17 cellular contexts compared by ENCODE assay signal in genomic region chr6:3778701-3779573, GRCh38.
"Had no signal": no experiment of that assay in that cellular context is flagged by ENCODE, and none has a peak within 500 bp of the region (broad histone marks: within the 10 kb centered on the region; RNA-seq: fewer than 3 reads in every experiment).

No MANE protein-coding gene starts in this region.

- H3K4me3 ChIP-seq: esophagus muscularis mucosa, hepatocyte, lung, prostate gland, right lobe of liver, thoracic aorta, transverse colon had no signal

- H3K9me3 ChIP-seq: esophagus muscularis mucosa, prostate gland, right lobe of liver, thoracic aorta, transverse colon had no signal

- DNase-seq: foreskin fibroblast; left colon; left ventricle myocardium superior; mesendoderm; naive B cell; right lobe of liver; stimulated activated CD4-positive, alpha-beta T cell treated with anti-CD3 and anti-CD28 coated beads, Interleukin-15, amount 100 ng/mL, for 24 hours; stimulated activated CD4-positive, alpha-beta T cell treated with anti-CD3 and anti-CD28 coated beads, Interleukin-1b, Interleukin-23, amount 100 ng/mL, for 48 hours; stimulated activated CD4-positive, alpha-beta T cell treated with anti-CD3 and anti-CD28 coated beads, Interleukin-4, amount 100 ng/mL, for 24 hours; stimulated activated naive CD8-positive, alpha-beta T cell treated with anti-CD3 and anti-CD28 coated beads, Interleukin-15, amount 100 ng/mL, for 72 hours; transverse colon had no signal

- H3K27ac ChIP-seq: esophagus muscularis mucosa, hepatocyte, parathyroid adenoma, prostate gland, right lobe of liver, thoracic aorta, transverse colon had no signal

- H3K9ac ChIP-seq: parathyroid adenoma had no signal

- H3K4me1 ChIP-seq: prostate gland, transverse colon had no signal

- H3K27me3 ChIP-seq: esophagus muscularis mucosa, hepatocyte, right lobe of liver, transverse colon had no signal

- H3K79me2 ChIP-seq: hepatocyte, parathyroid adenoma had no signal

- H2AFZ ChIP-seq: hepatocyte, parathyroid adenoma had no signal

- H3K4me2 ChIP-seq: hepatocyte had no signal

- H3K36me3 ChIP-seq: esophagus muscularis mucosa, prostate gland, right lobe of liver, thoracic aorta, transverse colon had no signal
